Comparison of ENCODE assay signal across 8 cellular contexts in the genomic region with DNA sequence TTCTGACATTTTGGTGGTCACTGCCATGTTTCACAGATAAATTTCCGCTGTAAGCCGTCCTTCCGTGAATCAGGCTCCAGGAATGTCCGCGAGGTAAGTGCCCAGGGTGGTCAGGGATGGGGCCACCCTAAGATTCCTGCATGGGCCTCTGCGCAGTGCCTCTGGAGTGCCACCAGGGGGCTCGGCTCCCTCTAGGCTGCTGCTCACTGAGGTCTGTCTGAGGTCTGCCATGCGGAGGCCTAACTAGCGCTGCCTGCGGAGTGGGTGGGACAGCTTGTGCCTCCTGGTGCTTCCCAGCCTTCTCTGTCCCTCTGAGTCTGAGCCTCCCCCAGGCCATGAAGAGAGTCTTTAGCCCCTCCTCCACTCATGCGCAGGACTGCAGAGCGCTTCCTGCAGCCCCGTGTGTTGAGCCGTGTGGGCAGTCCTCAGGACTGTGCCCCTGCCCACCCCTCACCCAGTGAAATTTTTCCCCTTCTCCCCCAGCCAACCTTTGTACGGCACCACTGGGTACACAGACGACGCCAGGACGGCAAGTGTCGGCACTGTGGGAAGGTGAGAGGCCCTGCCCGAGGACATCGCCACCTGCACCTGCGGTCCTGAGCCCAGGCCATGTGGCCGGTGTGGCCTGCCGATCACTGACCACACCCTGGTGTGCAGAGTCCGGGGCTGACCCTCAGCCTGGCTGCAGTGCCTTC. TPM values are rescaled to one million over a fixed set of nuclear protein-coding genes. Genes with fewer than 3 reads are reported as not detected.
DNase-seq lines count a peak whose midpoint lies in the region; ATAC-seq, FAIRE-seq and TF ChIP-seq lines count a peak whose summit lies in the region.

No MANE protein-coding gene starts in this region.

- H3K27ac ChIP-seq in A549: peak overlapping the region in 1 of 2 experiments; percentile 58; a peak in 2 of 6 replicates
- H3K27ac ChIP-seq in RWPE1: peak overlapping the region; percentile 85
- H3K27ac ChIP-seq in right cardiac atrium (ENCODE audit: low read length): no peak overlapping the region

- CTCF ChIA-PET in A549 (lab: Yijun Ruan, JAX) (interaction anchor here (0.7 to 19.6 kb wide), 12 partner anchors 9 to 266 kb away, joined by 3 to 325 read pairs (median 6); a partner anchor contains a TSS), RWPE1 (lab: Yijun Ruan, JAX) (interaction anchor here (0.7 kb wide), 1 partner anchor 44 kb away, joined by 3 read pairs; no protein-coding TSS in a partner anchor)

- intact Hi-C loops in right cardiac atrium (cut with DNase I): no loop called here

- WGBS in A549 (ENCODE audit: missing lambda C conversion rate): 57% methylated on average over 15 of the region's 25 CpGs
- WGBS in right cardiac atrium: 65% methylated on average over 25 of the region's 25 CpGs

- no peak overlapping the region for H3K9ac ChIP-seq in adipocyte (ENCODE audit: low read length)

- H3K9me3 ChIP-seq in A549 (no peaks in the 10 kb centered on the region), adipocyte (ENCODE audit: control insufficient read depth, low read length) (no peaks in the 10 kb centered on the region), right cardiac atrium (ENCODE audit: control insufficient read depth, low read length) (no peaks in the 10 kb centered on the region)

- ATAC-seq in A549 (peak; percentile 80 to 89), right cardiac atrium (peak; percentile 39 to 45), HG02981 (IDR thresholded peaks at IDR 0.05; ENCODE audit: unreplicated experiment) (no peak)

- TF ChIP-seq CTCF in A549 (IDR thresholded peaks at IDR 0.05) (peak; percentile 63), GM12873 (IDR thresholded peaks at IDR 0.05; ENCODE audit: insufficient read depth, low read depth, low read length, missing control alignments) (peak; percentile 98), RWPE1 (conservative IDR thresholded peaks at IDR 0.05; ENCODE audit: low read depth) (peak; percentile 91)

- TF ChIP-seq RAD21 in A549 (conservative IDR thresholded peaks at IDR 0.05 in 1 of 2, IDR thresholded peaks at IDR 0.05 in 1 of 2): peak in 1 of 2 experiments; percentile 37; a peak in 2 of 5 replicates

- H3K4me3 ChIP-seq in A549 (no peak overlapping the region), adipocyte (ENCODE audit: low read length) (no peak overlapping the region), right cardiac atrium (ENCODE audit: low read length) (no peak overlapping the region)

- no peak overlapping the region for H3K4me2 ChIP-seq in A549

- POLR2A ChIA-PET in A549 (lab: Yijun Ruan, JAX): no interaction called here
- POLR2A ChIA-PET in RWPE1 (lab: Yijun Ruan, JAX; ENCODE audit: low non-redundant PET): no interaction called here

- no peaks in the 10 kb centered on the region; the same call in 2 of the 3 replicates for H3K4me1 ChIP-seq in A549
- H3K4me1 ChIP-seq in adipocyte (ENCODE audit: control insufficient read depth, insufficient read depth, low read length): no peaks in the 10 kb centered on the region
- H3K4me1 ChIP-seq in right cardiac atrium (ENCODE audit: control insufficient read depth, insufficient read depth, low read length): peaks cover 4% of the 10 kb centered on the region

- peaks cover 33% of the 10 kb centered on the region for H3K36me3 ChIP-seq in adipocyte (ENCODE audit: control insufficient read depth, insufficient read depth, low read length, severe bottlenecking)

- H3K27me3 ChIP-seq in adipocyte (replicated peaks; ENCODE audit: control insufficient read depth, insufficient read depth, low read length) (no peaks in the 10 kb centered on the region), right cardiac atrium (ENCODE audit: control insufficient read depth, insufficient read depth) (no peaks in the 10 kb centered on the region)

- DNase-seq in A549 (ENCODE audit: low read depth in 1 of 2, low spot score in 1 of 2) (peak; percentile 75 to 79), HT-29 (ENCODE audit: low spot score) (peak; percentile 90), RWPE1 (ENCODE audit: low spot score) (peak; percentile 55), adipocyte (ENCODE audit: low read depth) (peak; percentile 87), right cardiac atrium (peak in 2 of 3 donors; percentile 59 to 76)
- peak; percentile 63 for DNase-seq in stimulated activated CD4-positive, alpha-beta T cell treated with anti-CD3 and anti-CD28 coated beads, Interleukin-4, amount 100 ng/mL, for 1 hour

- no peak for FAIRE-seq in A549 (lab: Jason Lieb, UNC)

- TF ChIP-seq POLR2A in A549 (IDR thresholded peaks at IDR 0.05; ENCODE audit: low read length): no peak

- TF ChIP-seq EP300 in A549 (IDR thresholded peaks at IDR 0.05): no peak

TF ChIP-seq in A549, 52 proteins besides CTCF, POLR2A, EP300 and RAD21:
- TF ChIP-seq, protein P1, sequence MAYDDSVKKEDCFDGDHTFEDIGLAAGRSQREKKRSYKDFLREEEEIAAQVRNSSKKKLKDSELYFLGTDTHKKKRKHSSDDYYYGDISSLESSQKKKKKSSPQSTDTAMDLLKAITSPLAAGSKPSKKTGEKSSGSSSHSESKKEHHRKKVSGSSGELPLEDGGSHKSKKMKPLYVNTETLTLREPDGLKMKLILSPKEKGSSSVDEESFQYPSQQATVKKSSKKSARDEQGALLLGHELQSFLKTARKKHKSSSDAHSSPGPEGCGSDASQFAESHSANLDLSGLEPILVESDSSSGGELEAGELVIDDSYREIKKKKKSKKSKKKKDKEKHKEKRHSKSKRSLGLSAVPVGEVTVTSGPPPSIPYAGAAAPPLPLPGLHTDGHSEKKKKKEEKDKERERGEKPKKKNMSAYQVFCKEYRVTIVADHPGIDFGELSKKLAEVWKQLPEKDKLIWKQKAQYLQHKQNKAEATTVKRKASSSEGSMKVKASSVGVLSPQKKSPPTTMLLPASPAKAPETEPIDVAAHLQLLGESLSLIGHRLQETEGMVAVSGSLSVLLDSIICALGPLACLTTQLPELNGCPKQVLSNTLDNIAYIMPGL (CRISPR knock-in tag; IDR thresholded peaks at IDR 0.05; ENCODE audit: borderline replicate concordance): no peak
- TF ChIP-seq JUNB (IDR thresholded peaks at IDR 0.05) (no peak), HDAC2 (IDR thresholded peaks at IDR 0.05) (no peak), KDM1A (IDR thresholded peaks at IDR 0.05; ENCODE audit: low read depth) (no peak), SMC3 (IDR thresholded peaks at IDR 0.05) (peak; percentile 42; the same call in 1 of the 3 replicates), TP53 (CRISPR knock-in tag; IDR thresholded peaks at IDR 0.05) (peak; percentile 60; the same call in 1 of the 2 replicates), CHD2 (IDR thresholded peaks at IDR 0.05; ENCODE audit: low read length, partially characterized antibody) (no peak), EHMT2 (IDR thresholded peaks at IDR 0.05; ENCODE audit: low read depth) (no peak)

RNA-seq across cellular contexts. Expression of a gene that starts 11.9 kb away (rescaled TPM):
- 18.3 and 18.4 TPM in 2 replicates for polyA plus RNA-seq in A549 (2011; rRNA removed)
- 41.1 and 43.1 TPM in 2 replicates for polyA plus RNA-seq in A549 (2012; cell fraction: cytosol; rRNA removed)
- 15.2 and 20.4 TPM in 2 replicates for polyA plus RNA-seq in A549 (2012; cell fraction: nucleus; rRNA removed)
- polyA plus RNA-seq in A549 (2017; fragmentation: RNase III; extraction: RNeasy Plus Mini Kit Qiagen cat#74134 plus additional on column Dnase treatment): 12.8 to 15.1 TPM (median 13.6 TPM) in 3 replicates
- 3.8 and 6.6 TPM in 2 replicates for polyA minus RNA-seq in A549 (2011; rRNA and poly(A)+ RNA removed)
- total RNA-seq in HT-29 (2014; rRNA removed; shearing (Covaris generic)): 90.8 and 110 TPM in 2 replicates
- total RNA-seq in right cardiac atrium: 10 to 100 TPM in 3 of 4 donors, 1 to 10 TPM in 1; 9.9 to 18.8 (median 11.9) TPM
- 10.1 TPM for polyA plus RNA-seq in right cardiac atrium

RNA-seq across cellular contexts. Expression of a gene that starts 22.0 kb away (rescaled TPM):
- polyA plus RNA-seq in A549 (2011; rRNA removed) (0.17 and 0.22 TPM in 2 replicates), A549 (2017; fragmentation: RNase III; extraction: RNeasy Plus Mini Kit Qiagen cat#74134 plus additional on column Dnase treatment) (0.28 to 0.38 TPM (median 0.29 TPM) in 3 replicates), right cardiac atrium (0.20 TPM)
- 0.30 and 0.47 TPM in 2 replicates for polyA plus RNA-seq in A549 (2012; cell fraction: cytosol; rRNA removed)
- 0.92 and 1.2 TPM in 2 replicates for polyA plus RNA-seq in A549 (2012; cell fraction: nucleus; rRNA removed)
- polyA minus RNA-seq in A549 (2011; rRNA and poly(A)+ RNA removed): 0.34 and 0.70 TPM in 2 replicates
- total RNA-seq in HT-29 (2014; rRNA removed; shearing (Covaris generic)): 0.05 and 0.70 TPM in 2 replicates
- total RNA-seq in right cardiac atrium: under 1 TPM in 2 of 4 donors, not detected in 2; 0.14 to 0.53 TPM

RNA-seq across cellular contexts. Expression of a gene that starts 22.3 kb away (rescaled TPM):
- polyA plus RNA-seq in A549 (2011; rRNA removed) (12.8 and 14.5 TPM in 2 replicates), A549 (2017; fragmentation: RNase III; extraction: RNeasy Plus Mini Kit Qiagen cat#74134 plus additional on column Dnase treatment) (28.4 to 30.7 TPM (median 28.4 TPM) in 3 replicates), right cardiac atrium (87.5 TPM)
- 37.4 and 55.9 TPM in 2 replicates for polyA plus RNA-seq in A549 (2012; cell fraction: cytosol; rRNA removed)
- 133 and 174 TPM in 2 replicates for polyA plus RNA-seq in A549 (2012; cell fraction: nucleus; rRNA removed)
- polyA minus RNA-seq in A549 (2011; rRNA and poly(A)+ RNA removed): 22.7 and 37.4 TPM in 2 replicates
- 190 and 194 TPM in 2 replicates for total RNA-seq in HT-29 (2014; rRNA removed; shearing (Covaris generic))
- total RNA-seq in right cardiac atrium: 100 to 1,000 TPM in 2 of 4 donors, 10 to 100 TPM in 2; 75.8 to 108 (median 100) TPM
